Comparison of ENCODE assay signal across 18 cellular contexts in the genomic region with DNA sequence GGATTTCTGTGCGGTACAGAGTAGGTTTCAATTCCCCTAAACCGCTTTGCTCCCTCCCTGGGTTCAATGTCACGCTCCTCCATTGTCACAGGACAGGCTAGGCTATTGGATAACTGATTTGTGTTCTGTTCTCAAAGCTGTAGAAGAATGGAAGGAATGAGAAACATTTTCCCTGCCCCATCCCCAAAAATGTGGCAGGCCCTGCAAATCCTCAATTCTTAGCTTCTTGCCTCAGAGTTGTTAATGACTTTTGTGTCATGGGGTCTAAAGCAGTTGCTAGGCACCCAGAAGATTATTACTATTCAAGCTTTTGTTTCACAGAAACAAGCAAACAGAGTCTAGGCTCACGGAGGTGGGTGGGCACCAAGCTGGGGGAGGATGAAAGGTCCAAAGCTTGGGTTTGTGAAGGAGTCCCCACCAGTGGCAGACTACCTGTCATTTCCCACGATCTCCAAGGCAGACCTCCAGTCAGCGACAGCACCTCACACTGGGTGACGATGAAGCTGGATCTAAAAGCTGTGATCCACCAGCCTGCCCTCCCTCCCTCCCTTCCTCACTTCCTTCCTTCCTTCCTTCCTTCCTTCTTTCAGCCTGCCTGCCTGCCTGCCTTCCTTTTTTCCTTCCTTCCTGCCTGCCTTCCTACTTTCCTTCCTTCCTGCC.
A peak's percentile ranks its signal among the peaks of the same experiment; 100 is the strongest.
DNase-seq lines count a peak whose midpoint lies in the region; ATAC-seq and TF ChIP-seq lines count a peak whose summit lies in the region.
"Had no signal": no experiment of that assay in that cellular context is flagged by ENCODE, and none has a peak within 500 bp of the region (broad histone marks: within the 10 kb centered on the region; RNA-seq: fewer than 3 reads in every experiment).

No MANE protein-coding gene starts in this region.

- H3K27ac ChIP-seq in lower lobe of right lung, result no peak overlapping the region
- H3K27ac ChIP-seq: 22Rv1, KMS-11, Peyer's patch had no signal

- H3K9me3 Mint-ChIP-seq in nephron progenitor cell (no peaks in the 10 kb centered on the region), osteocyte (ENCODE audit: unreplicated experiment) (no peaks in the 10 kb centered on the region)

- TF ChIP-seq CTCF in nephron progenitor cell (IDR thresholded peaks at IDR 0.05) (no peak), lower lobe of right lung (IDR thresholded peaks at IDR 0.05) (no peak), osteocyte (IDR thresholded peaks at IDR 0.05) (no peak)

- H3K27me3 ChIP-seq in lower lobe of right lung (ENCODE audit: low read depth), result no peaks in the 10 kb centered on the region
- H3K27me3 ChIP-seq: Peyer's patch had no signal

- no peak overlapping the region for H3K4me3 Mint-ChIP-seq in nephron progenitor cell
- H3K4me3 Mint-ChIP-seq in osteocyte (ENCODE audit: unreplicated experiment), result no peak overlapping the region
- H3K4me3 Mint-ChIP-seq: CD4-positive, alpha-beta memory T cell had no signal

- H3K4me1 Mint-ChIP-seq in nephron progenitor cell (peaks cover 49% of the 10 kb centered on the region), osteocyte (ENCODE audit: unreplicated experiment) (peaks cover 11% of the 10 kb centered on the region)

- H3K4me1 ChIP-seq in lower lobe of right lung, result no peaks in the 10 kb centered on the region
- H3K4me1 ChIP-seq: Peyer's patch had no signal

- no peaks in the 10 kb centered on the region for H3K9me3 ChIP-seq in lower lobe of right lung
- H3K9me3 ChIP-seq: Peyer's patch had no signal

- intact Hi-C loops in lower lobe of right lung (cut with DNase I), result no loop called here

- H3K27me3 Mint-ChIP-seq in nephron progenitor cell (ENCODE audit: low read depth, poor library complexity) (peaks cover 12% of the 10 kb centered on the region), osteocyte (ENCODE audit: unreplicated experiment) (no peaks in the 10 kb centered on the region)

- DNase-seq in NCI-H748 (lab: John Stamatoyannopoulos, UW; ENCODE audit: unreplicated experiment), result peak; percentile 41
- DNase-seq in NCI-H748 treated with DMSO at 0.1 percent for 48 hours (lab: John Stamatoyannopoulos, UW), result no peak
- peak; percentile 47 for DNase-seq in iPS DF 19.7 (ENCODE audit: low read depth, low spot score)
- DNase-seq in nephron progenitor cell, result no peak
- DNase-seq in NCI-H2029 treated with DMSO at 0.1 percent for 48 hours (lab: John Stamatoyannopoulos, UW), result no peak
- no peak for DNase-seq in lower lobe of right lung
- no peak for DNase-seq in osteocyte (ENCODE audit: extremely low spot score, unreplicated experiment)
- no peak for DNase-seq in Kasumi-1 (lab: John Stamatoyannopoulos, UW)
- DNase-seq: CD4-positive, alpha-beta memory T cell; DMS79 treated with DMSO at 0.1 percent for 48 hours; NCI-H1048; NCI-H146; NCI-H2081 treated with DMSO at 0.1 percent for 48 hours; NCI-H510A treated with DMSO at 0.1 percent for 48 hours; Peyer's patch had no signal

- peak overlapping the region; percentile 37 for H3K27ac Mint-ChIP-seq in nephron progenitor cell
- H3K27ac Mint-ChIP-seq in osteocyte (ENCODE audit: unreplicated experiment), result no peak overlapping the region

- ATAC-seq in lower lobe of right lung, result no peak
- ATAC-seq: Right ventricle myocardium inferior had no signal

- no peak overlapping the region for H3K4me3 ChIP-seq in lower lobe of right lung
- H3K4me3 ChIP-seq: Peyer's patch had no signal

- no peaks in the 10 kb centered on the region for H3K36me3 Mint-ChIP-seq in nephron progenitor cell (ENCODE audit: low read depth)
- no peaks in the 10 kb centered on the region for H3K36me3 Mint-ChIP-seq in osteocyte (ENCODE audit: unreplicated experiment)
- H3K36me3 Mint-ChIP-seq: CD4-positive, alpha-beta memory T cell had no signal

- H3K36me3 ChIP-seq in lower lobe of right lung, result no peaks in the 10 kb centered on the region
- H3K36me3 ChIP-seq: Peyer's patch had no signal

Comparison
In these comparisons a context has a peak if more than half of its experiments do, and no peak if none do; other contexts are left out.
1. DNase-seq: peak in NCI-H748 (single experiment) and iPS DF 19.7 (single experiment); none in NCI-H748 treated with DMSO at 0.1 percent for 48 hours (single experiment), nephron progenitor cell (single experiment), NCI-H2029 treated with DMSO at 0.1 percent for 48 hours (single experiment), lower lobe of right lung (single experiment), osteocyte (single experiment) and Kasumi-1 (0 of 2).